ENCODE assay signal across 13 cellular contexts in genomic region chr1:19444399-19445021, GRCh38. TPM values are rescaled to one million over a fixed set of nuclear protein-coding genes. Genes with fewer than 3 reads are reported as not detected.
DNase-seq lines count a peak whose midpoint lies in the region; ATAC-seq, FAIRE-seq and TF ChIP-seq lines count a peak whose summit lies in the region.
"Had no signal": no experiment of that assay in that cellular context is flagged by ENCODE, and none has a peak within 500 bp of the region (broad histone marks: within the 10 kb centered on the region; RNA-seq: fewer than 3 reads in every experiment).

No MANE protein-coding gene starts in this region.

- peak overlapping the region in 1 of 5 experiments; percentile 3 for H3K4me3 Mint-ChIP-seq in brain
- H3K4me3 Mint-ChIP-seq in natural killer cell treated with Interleukin-12 subunit alpha and Interleukin-12 subunit beta and Interleukin-15 and Interleukin-18, amount 100 ng/mL, for 72 hours: no peak overlapping the region

- TF ChIP-seq EP300 in HepG2 (IDR thresholded peaks at IDR 0.05; ENCODE audit: low read depth in 2 of 2, low read length in 2 of 2): no peak
- no peak for TF ChIP-seq EP300 in HepG2 (CRISPR knock-in tag; IDR thresholded peaks at IDR 0.05; ENCODE audit: borderline replicate concordance)

- no peak overlapping the region for H3K4me3 ChIP-seq in HepG2 (replicated peaks in 1 of 3; ENCODE audit: insufficient read depth in 1 of 3, low read depth in 2 of 3, low read length in 3 of 3)
- H3K4me3 ChIP-seq in right lobe of liver: no peak overlapping the region
- H3K4me3 ChIP-seq in uterus: no peak overlapping the region
- H3K4me3 ChIP-seq: colonic mucosa, GM12878, lung had no signal

- POLR2A ChIA-PET in HepG2 (lab: Yijun Ruan, JAX): no interaction called here

- in situ Hi-C loops in HepG2 (cut with HindIII; ENCODE audit: extremely low pct_ligation_motif_present, low pct_unique_long_range_greater_than_20kb): no loop called here

- no peak overlapping the region for H3K4me2 ChIP-seq in HepG2 (ENCODE audit: low read depth, low read length)

- no peak overlapping the region for H3K9ac ChIP-seq in HepG2 (ENCODE audit: insufficient read depth, low read depth, low read length)

- H3K4me1 ChIP-seq in HepG2 (ENCODE audit: insufficient read depth, low read length) (peaks cover 91% of the 10 kb centered on the region), right lobe of liver (peaks cover 0 to 23% (median 2%) of the 10 kb centered on the region in 4 donors), uterus (peaks cover 23 to 55% of the 10 kb centered on the region in 2 donors)

- H3K9me3 ChIP-seq in HepG2 (ENCODE audit: low read length): no peaks in the 10 kb centered on the region
- H3K9me3 ChIP-seq in right lobe of liver: no peaks in the 10 kb centered on the region
- no peaks in the 10 kb centered on the region for H3K9me3 ChIP-seq in uterus
- H3K9me3 ChIP-seq: colonic mucosa had no signal

- peaks cover 77% of the 10 kb centered on the region for H3K79me2 ChIP-seq in HepG2 (ENCODE audit: insufficient read depth, low read length)

- no peaks in the 10 kb centered on the region for H3K27me3 Mint-ChIP-seq in brain
- no peaks in the 10 kb centered on the region for H3K27me3 Mint-ChIP-seq in natural killer cell treated with Interleukin-12 subunit alpha and Interleukin-12 subunit beta and Interleukin-15 and Interleukin-18, amount 100 ng/mL, for 72 hours

- WGBS in HepG2 (ENCODE audit: low lambda C conversion rate): 88% methylated on average over 10 of the region's 10 CpGs
- WGBS in right lobe of liver (ENCODE audit: insufficient coverage, low coverage, low lambda C conversion rate, missing lambda C conversion rate): 77% methylated on average over 10 of the region's 10 CpGs

- DNase-seq in HepG2 (ENCODE audit: low spot score) (no peak), right lobe of liver (no peak), uterus (no peak), NCI-H2107 (lab: John Stamatoyannopoulos, UW) (no peak), UCSD-AML1 (lab: John Stamatoyannopoulos, UW; ENCODE audit: unreplicated experiment) (no peak)
- no peak for DNase-seq in natural killer cell treated with Interleukin-12 subunit alpha and Interleukin-12 subunit beta and Interleukin-15 and Interleukin-18, amount 100 ng/mL, for 72 hours (ENCODE audit: low spot score)
- DNase-seq in stimulated activated naive CD4-positive, alpha-beta T cell treated with Interleukin-2 at 50 U/mL for 16 hours (lab: John Stamatoyannopoulos, UW): no peak
- DNase-seq: colonic mucosa, KBM-7, NCI-H2029 had no signal

- TF ChIP-seq POLR2A in HepG2 (IDR thresholded peaks at IDR 0.05; ENCODE audit: insufficient read depth in 1 of 2, low read depth in 2 of 2, low read length in 2 of 2) (no peak), right lobe of liver (IDR thresholded peaks at IDR 0.05) (no peak), uterus (IDR thresholded peaks at IDR 0.05) (no peak)

- H3K27ac ChIP-seq in HepG2 (ENCODE audit: extremely low read length, insufficient read depth, low read length) (no peak overlapping the region), right lobe of liver (no peak overlapping the region), uterus (peak overlapping the region; percentile 74 to 92)

- H3K4me1 Mint-ChIP-seq in brain: peaks cover 98% of the 10 kb centered on the region
- peaks cover 61 to 64% of the 10 kb centered on the region in 2 donors for H3K4me1 Mint-ChIP-seq in natural killer cell treated with Interleukin-12 subunit alpha and Interleukin-12 subunit beta and Interleukin-15 and Interleukin-18, amount 100 ng/mL, for 72 hours (ENCODE audit: low read depth in 2 of 2)

- no peak for TF ChIP-seq RAD21 in HepG2 (CRISPR knock-in tag; IDR thresholded peaks at IDR 0.05)

- no peak for FAIRE-seq in HepG2 (lab: Jason Lieb, UNC)
- FAIRE-seq: GM12878 had no signal

- H3K27me3 ChIP-seq in HepG2 (ENCODE audit: control insufficient read depth in 1 of 2, insufficient read depth in 2 of 2, low read length in 2 of 2) (no peaks in the 10 kb centered on the region), right lobe of liver (no peaks in the 10 kb centered on the region), uterus (no peaks in the 10 kb centered on the region)
- H3K27me3 ChIP-seq: colonic mucosa had no signal

- no TSS peak for BruUV-seq in HepG2 (replicated peaks; lab: Mats Ljungman, UMichigan)

- ATAC-seq in HepG2: no peak
- no peak for ATAC-seq in right lobe of liver
- ATAC-seq in natural killer cell treated with Interleukin-12 subunit alpha and Interleukin-12 subunit beta and Interleukin-15 and Interleukin-18, amount 100 ng/mL, for 72 hours: no peak
- ATAC-seq: GM12878 had no signal

- H2AFZ ChIP-seq in HepG2 (ENCODE audit: low read length): no peak overlapping the region

- CTCF ChIA-PET in HepG2 (lab: Yijun Ruan, JAX; ENCODE audit: low intra/inter-chr PET ratio, low total read pairs): interaction anchor here (1.6 kb wide), 1 partner anchor 8 kb away, joined by 3 read pairs; no protein-coding TSS in a partner anchor

- TF ChIP-seq CTCF in HepG2 (CRISPR knock-in tag; IDR thresholded peaks at IDR 0.05) (no peak), right lobe of liver (IDR thresholded peaks at IDR 0.05) (no peak), brain (conservative IDR thresholded peaks at IDR 0.05) (no peak), uterus (IDR thresholded peaks at IDR 0.05) (no peak)

- H3K9me3 Mint-ChIP-seq in brain: no peaks in the 10 kb centered on the region
- no peaks in the 10 kb centered on the region for H3K9me3 Mint-ChIP-seq in natural killer cell treated with Interleukin-12 subunit alpha and Interleukin-12 subunit beta and Interleukin-15 and Interleukin-18, amount 100 ng/mL, for 72 hours

- H4K20me1 ChIP-seq in HepG2 (ENCODE audit: insufficient read depth, low read length): peaks cover 12% of the 10 kb centered on the region

- H3K36me3 ChIP-seq in HepG2 (replicated peaks in 1 of 2; ENCODE audit: control insufficient read depth in 1 of 2, insufficient read depth in 2 of 2, low read length in 2 of 2) (peaks cover 5 to 19% of the 10 kb centered on the region in 2 experiments; a peak in 3 of 5 replicates), right lobe of liver (no peaks in the 10 kb centered on the region), uterus (no peaks in the 10 kb centered on the region)
- H3K36me3 ChIP-seq: colonic mucosa had no signal

- intact Hi-C loops in HepG2 (cut with micrococcal nuclease; ENCODE audit: unreplicated experiment): no loop called here
- intact Hi-C loops in right lobe of liver (cut with DNase I): no loop called here
- intact Hi-C loops in uterus (cut with DNase I; ENCODE audit: low total_unique reads): no loop called here

- peak overlapping the region; percentile 16 to 81 (median 69) for H3K27ac Mint-ChIP-seq in brain
- peak overlapping the region; percentile 18 to 76 for H3K27ac Mint-ChIP-seq in natural killer cell treated with Interleukin-12 subunit alpha and Interleukin-12 subunit beta and Interleukin-15 and Interleukin-18, amount 100 ng/mL, for 72 hours

- peaks cover 16% of the 10 kb centered on the region for H3K36me3 Mint-ChIP-seq in brain
- H3K36me3 Mint-ChIP-seq in natural killer cell treated with Interleukin-12 subunit alpha and Interleukin-12 subunit beta and Interleukin-15 and Interleukin-18, amount 100 ng/mL, for 72 hours: no peaks in the 10 kb centered on the region

TF ChIP-seq in HepG2, 621 proteins besides CTCF, POLR2A, EP300 and RAD21 (continues in another document):
- no peak for TF ChIP-seq THAP11 (CRISPR knock-in tag; IDR thresholded peaks at IDR 0.05)
- TF ChIP-seq ZNF770 (CRISPR knock-in tag; IDR thresholded peaks at IDR 0.05): peak; percentile 60

RNA-seq across cellular contexts. Expression of gene CAPZB, which starts 40.8 kb away (rescaled TPM):
- total RNA-seq in HepG2 (2016; rRNA removed; fragmentation: Illumina TruSeq; extraction: Trizol): 58.9 and 84.1 TPM in 2 replicates
- 24.5 and 25.6 TPM in 2 replicates for total RNA-seq in HepG2 (2016; cell fraction: cytosol; rRNA removed; fragmentation: Illumina TruSeq; extraction: Trizol; ENCODE audit: low read depth)
- 61.9 and 68.4 TPM in 2 replicates for total RNA-seq in HepG2 (2016; cell fraction: insoluble cytoplasmic fraction; rRNA removed; fragmentation: Illumina TruSeq; extraction: Trizol)
- 41.5 and 44.2 TPM in 2 replicates for total RNA-seq in HepG2 (2016; cell fraction: membrane; rRNA removed; fragmentation: Illumina TruSeq; extraction: Trizol)
- total RNA-seq in HepG2 (2016; cell fraction: nucleus; rRNA removed; fragmentation: Illumina TruSeq; extraction: Trizol): 33.6 and 37.1 TPM in 2 replicates
- polyA plus RNA-seq in HepG2 (2011; rRNA removed): 68.8 and 76.9 TPM in 2 replicates
- 107 and 113 TPM in 2 replicates for polyA plus RNA-seq in HepG2 (2011; cell fraction: cytosol; rRNA removed)
- polyA plus RNA-seq in HepG2 (2011; cell fraction: nucleus; rRNA removed): 34.6 and 35.9 TPM in 2 replicates
- 142 and 153 TPM in 2 replicates for polyA plus RNA-seq in HepG2 (2012)
- polyA plus RNA-seq in HepG2 (2016; cell fraction: cytosol; fragmentation: Illumina TruSeq; extraction: Trizol; ENCODE audit: low read depth): 87.3 and 97.7 TPM in 2 replicates
- 211 and 248 TPM in 2 replicates for polyA plus RNA-seq in HepG2 (2016; cell fraction: insoluble cytoplasmic fraction; fragmentation: Illumina TruSeq; extraction: Trizol; ENCODE audit: low read depth)
- 103 and 116 TPM in 2 replicates for polyA plus RNA-seq in HepG2 (2016; cell fraction: membrane; fragmentation: Illumina TruSeq; extraction: Trizol; ENCODE audit: low read depth)
- 131 and 139 TPM in 2 replicates for polyA plus RNA-seq in HepG2 (2016; cell fraction: nucleus; fragmentation: Illumina TruSeq; extraction: Trizol; ENCODE audit: insufficient read depth, low read depth)
- polyA minus RNA-seq in HepG2 (2011; rRNA and poly(A)+ RNA removed; ENCODE audit: low replicate concordance): 37.1 and 54.9 TPM in 2 replicates
- polyA minus RNA-seq in HepG2 (2011; cell fraction: cytosol; rRNA and poly(A)+ RNA removed): 49.6 and 56.8 TPM in 2 replicates
- polyA minus RNA-seq in HepG2 (2011; cell fraction: nucleus; rRNA and poly(A)+ RNA removed): 19.3 and 21.5 TPM in 2 replicates
- total RNA-seq in right lobe of liver: 100 to 1,000 TPM in 1 of 6 experiments, 10 to 100 TPM in 5; 53.5 to 117 (median 88.0) TPM
- 495 TPM for polyA plus RNA-seq in brain (ENCODE audit: insufficient read depth, low read depth, low replicate concordance)
- 100 to 1,000 TPM; 270 to 359 TPM for total RNA-seq in natural killer cell treated with Interleukin-12 subunit alpha and Interleukin-12 subunit beta and Interleukin-15 and Interleukin-18, amount 100 ng/mL, for 72 hours
- 100 to 1,000 TPM in 3 of 4 donors, 10 to 100 TPM in 1; 94.4 to 281 (median 141) TPM for total RNA-seq in uterus

Comparison
In these comparisons a context has a peak if more than half of its experiments do, and no peak if none do; other contexts are left out.
1. H3K27ac ChIP-seq: peak in uterus (2 of 2); none in HepG2 (single experiment) and right lobe of liver (0 of 3).